9 cellular contexts compared by ENCODE assay signal in genomic region chr17:34519286-34519685, GRCh38.
DNase-seq lines count a peak whose midpoint lies in the region; ATAC-seq and TF ChIP-seq lines count a peak whose summit lies in the region.
"Had no signal": no experiment of that assay in that cellular context is flagged by ENCODE, and none has a peak within 500 bp of the region (broad histone marks: within the 10 kb centered on the region; RNA-seq: fewer than 3 reads in every experiment).

No MANE protein-coding gene starts in this region.

- peak; percentile 61 for DNase-seq in activated CD8-positive, alpha-beta memory T cell treated with anti-CD3 and anti-CD28 coated beads, Interleukin-2, amount 50 U/mL, for 48 hours
- DNase-seq in activated CD8-positive, alpha-beta memory T cell treated with anti-CD3 and anti-CD28 coated beads, Interleukin-2, amount 50 U/mL, for 4 hours: no peak
- no peak for DNase-seq in LNCaP clone FGC (ENCODE audit: low read depth)
- peak; percentile 80 for DNase-seq in ecto neural progenitor cell (ENCODE audit: low spot score)
- DNase-seq in retinal pigment epithelial cell (ENCODE audit: low read depth): no peak
- DNase-seq in NCI-H2107 (lab: John Stamatoyannopoulos, UW): no peak
- no peak for DNase-seq in DMS79 (lab: John Stamatoyannopoulos, UW)
- DNase-seq: upper lobe of left lung had no signal

- TF ChIP-seq CTCF in LNCaP clone FGC (IDR thresholded peaks at IDR 0.05; ENCODE audit: control insufficient read depth, extremely low read depth, insufficient read depth) (peak; percentile 34), retinal pigment epithelial cell (conservative IDR thresholded peaks at IDR 0.05; ENCODE audit: low read depth, low read length) (peak; percentile 56)

- H3K4me3 ChIP-seq in LNCaP clone FGC (ENCODE audit: low read depth, low read length) (no peak overlapping the region), retinal pigment epithelial cell (ENCODE audit: low read length) (no peak overlapping the region)
- H3K4me3 ChIP-seq: upper lobe of left lung had no signal

- no peak for ATAC-seq in HG02763 (IDR thresholded peaks at IDR 0.05; ENCODE audit: unreplicated experiment)

Comparison
In these comparisons a context has a peak if more than half of its experiments do, and no peak if none do; other contexts are left out.
1. DNase-seq: peak in activated CD8-positive, alpha-beta memory T cell treated with anti-CD3 and anti-CD28 coated beads, Interleukin-2, amount 50 U/mL, for 48 hours (single experiment) and ecto neural progenitor cell (single experiment); none in activated CD8-positive, alpha-beta memory T cell treated with anti-CD3 and anti-CD28 coated beads, Interleukin-2, amount 50 U/mL, for 4 hours (single experiment), LNCaP clone FGC (single experiment), retinal pigment epithelial cell (single experiment), NCI-H2107 (single experiment) and DMS79 (single experiment).